In genomic region chr22:46451741-46452140, GRCh38 we compare ENCODE assay signal across 1 cellular context.
TF ChIP-seq lines count a peak whose summit lies in the region.

No MANE protein-coding gene starts in this region.

TF ChIP-seq in HEK293, 187 proteins besides CTCF, POLR2A, EP300 and RAD21 (continued from another document):
- TF ChIP-seq ZNF302 (tag by site-specific recombination; IDR thresholded peaks at IDR 0.05; ENCODE audit: low read depth) (no peak), ZSCAN30 (tag by site-specific recombination; IDR thresholded peaks at IDR 0.05) (peak; percentile 94), REPIN1 (tag by site-specific recombination; IDR thresholded peaks at IDR 0.05; ENCODE audit: low read depth) (no peak), TRIM28 (IDR thresholded peaks at IDR 0.05; ENCODE audit: borderline replicate concordance, low read length) (peak; percentile 40; the same call in 1 of the 2 replicates), ZNF449 (tag by site-specific recombination; IDR thresholded peaks at IDR 0.05) (no peak), ZNF423 (tag by site-specific recombination; IDR thresholded peaks at IDR 0.05) (no peak), KLF1 (tag by site-specific recombination; IDR thresholded peaks at IDR 0.05) (no peak), ZBTB6 (tag by site-specific recombination; IDR thresholded peaks at IDR 0.05) (peak; percentile 69; the same call in 1 of the 2 replicates), ZNF112 (tag by site-specific recombination; IDR thresholded peaks at IDR 0.05) (no peak), ZNF548 (tag by site-specific recombination; IDR thresholded peaks at IDR 0.05) (peak; percentile 39; the same call in 1 of the 2 replicates), AEBP2 (tag by site-specific recombination; IDR thresholded peaks at IDR 0.05; ENCODE audit: borderline replicate concordance) (no peak), ZIC2 (tag by site-specific recombination; IDR thresholded peaks at IDR 0.05) (peak; percentile 91), ZNF473 (tag by site-specific recombination; IDR thresholded peaks at IDR 0.05) (no peak), ZNF76 (tag by site-specific recombination; IDR thresholded peaks at IDR 0.05; ENCODE audit: borderline replicate concordance, low read depth) (no peak), MYNN (tag by site-specific recombination; IDR thresholded peaks at IDR 0.05; ENCODE audit: borderline replicate concordance) (no peak), WT1 (tag by site-specific recombination; IDR thresholded peaks at IDR 0.05) (no peak), ELK4 (IDR thresholded peaks at IDR 0.05; ENCODE audit: borderline replicate concordance, low read depth, low read length) (no peak), ZBTB48 (tag by site-specific recombination; IDR thresholded peaks at IDR 0.05) (no peak), ZNF623 (tag by site-specific recombination; IDR thresholded peaks at IDR 0.05) (no peak), HOXD13 (CRISPR knock-in tag; IDR thresholded peaks at IDR 0.05; ENCODE audit: borderline replicate concordance) (no peak), ZNF510 (tag by site-specific recombination; IDR thresholded peaks at IDR 0.05; ENCODE audit: insufficient replicate concordance) (no peak)
